ENCODE assay signal across 8 cellular contexts in genomic region chr17:67376892-67377726, GRCh38. TPM values are rescaled to one million over a fixed set of nuclear protein-coding genes. Genes with fewer than 3 reads are reported as not detected.
DNase-seq lines count a peak whose midpoint lies in the region; ATAC-seq, FAIRE-seq and TF ChIP-seq lines count a peak whose summit lies in the region.

TSS of gene PITPNC1 (plus strand) at chr17:67377281.

- ATAC-seq in GM18873 (IDR thresholded peaks at IDR 0.05; ENCODE audit: low FRiP score, unreplicated experiment), result peak; percentile 62
- peak; percentile 73 for ATAC-seq in HG03139 (IDR thresholded peaks at IDR 0.05; ENCODE audit: unreplicated experiment)
- ATAC-seq in central memory CD8-positive, alpha-beta T cell (replicated peaks; ENCODE audit: extremely low read depth, poor library complexity, severe bottlenecking), result peak; percentile 76

- no peaks in the 10 kb centered on the region for H3K9me3 Mint-ChIP-seq in central memory CD8-positive, alpha-beta T cell

- no peaks in the 10 kb centered on the region for H3K36me3 ChIP-seq in kidney (ENCODE audit: control insufficient read depth in 1 of 2, insufficient read depth in 2 of 2, low read length in 2 of 2)

- POLR2A ChIA-PET in AG04450 (lab: Yijun Ruan, JAX), result interaction anchor here (0.5 to 0.6 kb wide), 2 partner anchors 95 to 100 kb away, joined by 3 to 5 read pairs; no protein-coding TSS in a partner anchor

- CTCF ChIA-PET in AG04450 (lab: Charles Lee), result interaction anchor here (0.6 to 7.6 kb wide), 13 partner anchors 10 to 341 kb away, joined by 3 to 126 read pairs (median 12); partner anchors contain the start of genes NOL11 and PSMD12

- H3K9ac ChIP-seq in kidney (ENCODE audit: low read length in 2 of 2), result peak within 1 kb of the TSS; percentile 26 to 86

- H3K27ac ChIP-seq in AG04450 (ENCODE audit: low read depth, low read length) (peak within 1 kb of the TSS; percentile 83), kidney (ENCODE audit: low read depth in 2 of 2, low read length in 2 of 2) (peak within 1 kb of the TSS; percentile 69 to 95)

- H3K27ac Mint-ChIP-seq in central memory CD8-positive, alpha-beta T cell (ENCODE audit: low read depth), result peak within 1 kb of the TSS; percentile 88

- H3K9me3 ChIP-seq in AG04450 (ENCODE audit: control insufficient read depth, insufficient read depth, low read length), result no peaks in the 10 kb centered on the region; the same call in 1 of the 2 replicates
- H3K9me3 ChIP-seq in kidney (ENCODE audit: control insufficient read depth in 1 of 2, low read length in 2 of 2), result no peaks in the 10 kb centered on the region

- no peaks in the 10 kb centered on the region for H3K27me3 ChIP-seq in AG04450 (ENCODE audit: control insufficient read depth, insufficient read depth, low read length)

- H3K4me3 Mint-ChIP-seq in central memory CD8-positive, alpha-beta T cell, result peak within 1 kb of the TSS; percentile 91

- no peak for FAIRE-seq in kidney (lab: Jason Lieb, UNC)

- H3K4me1 Mint-ChIP-seq in central memory CD8-positive, alpha-beta T cell, result peaks cover 38% of the 10 kb centered on the region

- intact Hi-C loops in kidney (cut with DNase I), result loop anchor here (5.0 kb wide), 1 partner anchor 315 kb away; no protein-coding TSS in a partner anchor

- H3K4me1 ChIP-seq in kidney (ENCODE audit: control insufficient read depth in 1 of 2, insufficient read depth in 1 of 2, low read depth in 1 of 2, low read length in 2 of 2), result peaks cover 10 to 12% of the 10 kb centered on the region in 2 donors

- H3K4me3 ChIP-seq in AG04450 (ENCODE audit: low read depth, low read length), result peak within 1 kb of the TSS; percentile 79
- peak within 1 kb of the TSS; percentile 55 to 71 for H3K4me3 ChIP-seq in kidney (ENCODE audit: low read length in 2 of 2)

- peaks cover 26% of the 10 kb centered on the region for H3K36me3 Mint-ChIP-seq in central memory CD8-positive, alpha-beta T cell (ENCODE audit: insufficient read depth)

- no peaks in the 10 kb centered on the region for H3K27me3 Mint-ChIP-seq in central memory CD8-positive, alpha-beta T cell

- TF ChIP-seq CTCF in AG04450 (IDR thresholded peaks at IDR 0.05; ENCODE audit: low read depth, low read length) (no peak), kidney (IDR thresholded peaks at IDR 0.05; ENCODE audit: borderline replicate concordance, extremely low read depth, insufficient read depth) (peak; percentile 25)

- DNase-seq in AG04450 (ENCODE audit: low read depth, low spot score) (peak; percentile 61), NCI-H446 (lab: John Stamatoyannopoulos, UW) (peak; percentile 25 to 85), kidney (peak; percentile 95)
- DNase-seq in activated CD4-positive, CD25-positive, alpha-beta regulatory T cell treated with anti-CD3 and anti-CD28 coated beads, Interleukin-2, amount 50 U/mL, for 72 hours, result peak; percentile 84
- DNase-seq in central memory CD8-positive, alpha-beta T cell (ENCODE audit: low spot score in 2 of 2), result peak; percentile 72 to 84
- DNase-seq in stimulated activated CD4-positive, alpha-beta T cell treated with anti-CD3 and anti-CD28 coated beads, Interleukin-15, amount 100 ng/mL, for 24 hours, result peak; percentile 92

RNA-seq across cellular contexts. Expression of gene PITPNC1, which starts in this region (rescaled TPM):
- 7.5 and 9.1 TPM in 2 replicates for polyA plus RNA-seq in AG04450 (2011; rRNA removed)
- 8.2 and 9.9 TPM in 2 replicates for polyA minus RNA-seq in AG04450 (2011; rRNA and poly(A)+ RNA removed)
- 41.3 TPM for total RNA-seq in kidney
- 14.2 TPM for polyA plus RNA-seq in kidney (ENCODE audit: insufficient read depth, low read depth, low replicate concordance)

Comparison
In these comparisons a context has a peak if more than half of its experiments do, and no peak if none do; other contexts are left out.
1. Peak in every context shown above with its lines: DNase-seq, ATAC-seq, H3K4me3 ChIP-seq and H3K27ac ChIP-seq.